ENCODE assay signal across 9 cellular contexts in the genomic region with DNA sequence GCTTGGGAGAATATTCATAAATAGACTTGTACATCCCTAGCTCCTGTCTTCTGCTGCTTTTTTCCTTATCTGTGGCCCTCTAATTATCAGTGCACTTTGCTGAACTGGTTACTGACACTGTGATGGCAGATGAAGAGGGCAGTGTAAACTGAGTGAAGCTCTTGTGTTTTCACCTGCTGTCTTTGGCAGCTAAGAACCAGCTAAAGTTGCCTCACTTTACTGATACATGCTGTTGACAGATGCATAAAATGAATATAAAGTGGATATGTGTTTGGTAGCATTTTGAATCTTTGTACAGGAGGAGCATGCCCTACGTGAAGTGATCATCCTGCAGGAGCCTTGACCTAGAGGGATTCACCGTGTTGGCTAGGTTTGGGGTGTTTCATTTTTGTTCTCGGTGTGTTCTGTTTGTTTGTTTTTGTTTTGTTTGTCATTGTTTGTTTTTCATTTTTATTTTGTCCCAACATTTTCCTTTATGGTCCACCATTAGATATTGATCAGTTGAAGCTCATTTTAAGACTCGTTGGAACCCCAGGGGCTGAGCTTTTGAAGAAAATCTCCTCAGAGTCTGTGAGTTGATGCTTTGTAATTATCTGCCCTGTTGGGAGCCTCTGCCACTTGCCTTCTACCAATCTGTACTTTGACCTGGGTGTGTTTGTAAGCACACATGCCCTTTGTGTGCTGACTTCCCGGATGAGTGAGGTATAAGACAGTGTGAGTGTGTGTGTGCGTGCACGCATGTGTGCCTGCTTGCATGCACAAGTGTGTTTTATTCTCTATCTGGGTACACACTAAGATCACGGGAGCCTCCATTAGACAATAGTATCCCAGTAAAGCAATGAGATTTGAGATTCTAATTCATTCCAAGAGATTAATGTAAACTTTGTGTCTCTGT. TPM values are rescaled to one million over a fixed set of nuclear protein-coding genes. Genes with fewer than 3 reads are reported as not detected.
A peak's percentile ranks its signal among the peaks of the same experiment; 100 is the strongest.
DNase-seq lines count a peak whose midpoint lies in the region; ATAC-seq, FAIRE-seq and TF ChIP-seq lines count a peak whose summit lies in the region.
"Had no signal": no experiment of that assay in that cellular context is flagged by ENCODE, and none has a peak within 500 bp of the region (broad histone marks: within the 10 kb centered on the region; RNA-seq: fewer than 3 reads in every experiment).

No MANE protein-coding gene starts in this region.

- H3K9me2 ChIP-seq in Loucy (replicated peaks; ENCODE audit: low read depth, low read length) = no peaks in the 10 kb centered on the region

- H2AFZ ChIP-seq in Loucy (ENCODE audit: low read length) (no peak overlapping the region), endothelial cell of umbilical vein (ENCODE audit: low read depth, low read length) (no peak overlapping the region)

- H3K36me3 ChIP-seq in Loucy (ENCODE audit: insufficient read depth, low read length) (peaks cover 44% of the 10 kb centered on the region), endothelial cell of umbilical vein (ENCODE audit: control insufficient read depth in 2 of 2, extremely low read depth in 1 of 2, insufficient read depth in 2 of 2, low read length in 2 of 2) (peaks cover 9 to 11% of the 10 kb centered on the region in 2 experiments), rectal smooth muscle tissue (ENCODE audit: control insufficient read depth, insufficient read depth, low read length) (peaks cover 5% of the 10 kb centered on the region)

- H3F3A ChIP-seq in Loucy (ENCODE audit: low read depth) = peaks cover 27% of the 10 kb centered on the region

- no peaks in the 10 kb centered on the region for H3K27me3 Mint-ChIP-seq in activated CD8-positive, alpha-beta memory T cell treated with anti-CD3 and anti-CD28 coated beads, Interleukin-2, amount 10 ng/mL, durations not matched to agents 7 days and 5 days

- no peak for TF ChIP-seq POLR2A in endothelial cell of umbilical vein (IDR thresholded peaks at IDR 0.05; ENCODE audit: low read depth, low read length)

- TF ChIP-seq CTCF in Loucy (conservative IDR thresholded peaks at IDR 0.05; ENCODE audit: low read length) (0 out of 2 replicates have a peak, but pooled peaks have one; percentile 3), endothelial cell of umbilical vein (IDR thresholded peaks at IDR 0.05; ENCODE audit: extremely low read depth in 1 of 2, insufficient read depth in 1 of 2, low read depth in 1 of 2, low read length in 2 of 2) (no peak)

- H3K36me3 Mint-ChIP-seq in activated CD8-positive, alpha-beta memory T cell treated with anti-CD3 and anti-CD28 coated beads, Interleukin-2, amount 10 ng/mL, durations not matched to agents 7 days and 5 days = peaks cover 10% of the 10 kb centered on the region

- peak overlapping the region; percentile 83 for H3K9ac ChIP-seq in Loucy (ENCODE audit: low read depth, low read length, poor library complexity, severe bottlenecking)
- H3K9ac ChIP-seq in endothelial cell of umbilical vein (replicated peaks; ENCODE audit: extremely low read depth, insufficient read depth, low read length) = no peak overlapping the region
- no peak overlapping the region for H3K9ac ChIP-seq in rectal smooth muscle tissue (ENCODE audit: low read length)

- no TSS peak for BruUV-seq in endothelial cell of umbilical vein (replicated peaks; lab: Mats Ljungman, UMichigan)

- H3K4me3 Mint-ChIP-seq in activated CD8-positive, alpha-beta memory T cell treated with anti-CD3 and anti-CD28 coated beads, Interleukin-2, amount 10 ng/mL, durations not matched to agents 7 days and 5 days = no peak overlapping the region

- POLR2A ChIA-PET in endothelial cell of umbilical vein (lab: Charles Lee) = interaction anchor here (1.2 kb wide), 1 partner anchor 68 kb away, joined by 3 read pairs; a partner anchor contains a TSS

- intact Hi-C loops in endothelial cell of umbilical vein (cut with micrococcal nuclease) = loop anchor here (1.0 to 10.0 kb wide), 4 partner anchors 68 to 511 kb away; a partner anchor contains a TSS

- no peaks in the 10 kb centered on the region for H3K9me1 ChIP-seq in endothelial cell of umbilical vein (replicated peaks; ENCODE audit: control insufficient read depth, extremely low read depth, insufficient read depth, low read length)

- dilution Hi-C loops in endothelial cell of umbilical vein (cut with MboI; ENCODE audit: extremely low pct_ligation_motif_present, low sequenced_read_pairs) = no loop called here

- peaks cover 28% of the 10 kb centered on the region; the same call in 1 of the 2 replicates for H3K79me2 ChIP-seq in Loucy (ENCODE audit: insufficient read depth, low read length)
- H3K79me2 ChIP-seq in endothelial cell of umbilical vein (ENCODE audit: control insufficient read depth, insufficient read depth, low read length) = no peaks in the 10 kb centered on the region

- peaks cover 61% of the 10 kb centered on the region for H3K4me1 ChIP-seq in Loucy (ENCODE audit: insufficient read depth, low read length, poor library complexity, severe bottlenecking)
- peaks cover 13% of the 10 kb centered on the region for H3K4me1 ChIP-seq in endothelial cell of umbilical vein (ENCODE audit: control insufficient read depth, extremely low read depth, insufficient read depth, low read length)
- no peaks in the 10 kb centered on the region for H3K4me1 ChIP-seq in rectal smooth muscle tissue (ENCODE audit: control insufficient read depth, insufficient read depth, low read length)

- H3K4me3 ChIP-seq in Loucy (ENCODE audit: low read length, poor library complexity, severe bottlenecking) = no peak overlapping the region
- H3K4me3 ChIP-seq in endothelial cell of umbilical vein (replicated peaks in 1 of 3; ENCODE audit: insufficient read depth in 1 of 3, low read depth in 1 of 3, low read length in 3 of 3) = no peak overlapping the region
- H3K4me3 ChIP-seq in rectal smooth muscle tissue (ENCODE audit: low read length) = peak overlapping the region; percentile 1

- FAIRE-seq in endothelial cell of umbilical vein (lab: Jason Lieb, UNC) = peak; percentile 31

- H3K27ac ChIP-seq in endothelial cell of umbilical vein (ENCODE audit: insufficient read depth, low read depth, low read length) = no peak overlapping the region
- H3K27ac ChIP-seq in rectal smooth muscle tissue (ENCODE audit: low read depth, low read length) = no peak overlapping the region

- H3K9me3 Mint-ChIP-seq in activated CD8-positive, alpha-beta memory T cell treated with anti-CD3 and anti-CD28 coated beads, Interleukin-2, amount 10 ng/mL, durations not matched to agents 7 days and 5 days (ENCODE audit: low read depth) = no peaks in the 10 kb centered on the region

- H3K27ac Mint-ChIP-seq in activated CD8-positive, alpha-beta memory T cell treated with anti-CD3 and anti-CD28 coated beads, Interleukin-2, amount 10 ng/mL, durations not matched to agents 7 days and 5 days = peak overlapping the region; percentile 7

- CTCF ChIA-PET in activated CD8-positive, alpha-beta memory T cell treated with anti-CD3 and anti-CD28 coated beads, Interleukin-2, amount 10 ng/mL, durations not matched to agents 7 days and 5 days (lab: Charles Lee) = interaction anchor here (0.6 to 4.5 kb wide), 37 partner anchors 9 to 285 kb away, joined by 3 to 114 read pairs (median 5); a partner anchor contains a TSS
- CTCF ChIA-PET in endothelial cell of umbilical vein (lab: Charles Lee) = interaction anchor here (1.0 to 8.5 kb wide), 15 partner anchors 8 to 359 kb away, joined by 3 to 155 read pairs (median 6); a partner anchor contains a TSS

- ATAC-seq in activated CD8-positive, alpha-beta memory T cell treated with anti-CD3 and anti-CD28 coated beads, Interleukin-2, amount 10 ng/mL, durations not matched to agents 7 days and 5 days = peak; percentile 31
- ATAC-seq in GM18519 (IDR thresholded peaks at IDR 0.05; ENCODE audit: low FRiP score, unreplicated experiment) = no peak

- H3K4me2 ChIP-seq in Loucy (ENCODE audit: low read depth, low read length, poor library complexity, severe bottlenecking) (peak overlapping the region; percentile 49), endothelial cell of umbilical vein (ENCODE audit: insufficient read depth, low read length) (no peak overlapping the region)

- DNase-seq in activated CD8-positive, alpha-beta memory T cell treated with anti-CD3 and anti-CD28 coated beads, Interleukin-2, amount 10 ng/mL, durations not matched to agents 7 days and 5 days = no peak
- DNase-seq in activated CD8-positive, alpha-beta memory T cell treated with anti-CD3 and anti-CD28 coated beads, Interleukin-2, amount 50 U/mL, for 48 hours = no peak
- no peak for DNase-seq in endothelial cell of umbilical vein (ENCODE audit: low read depth, low spot score)
- no peak for DNase-seq in NCI-H1105 (lab: John Stamatoyannopoulos, UW)
- DNase-seq in islet precursor cell = no peak
- DNase-seq: cortex of kidney had no signal

- peaks cover 26% of the 10 kb centered on the region for H3K4me1 Mint-ChIP-seq in activated CD8-positive, alpha-beta memory T cell treated with anti-CD3 and anti-CD28 coated beads, Interleukin-2, amount 10 ng/mL, durations not matched to agents 7 days and 5 days

- H3K27me3 ChIP-seq in Loucy (ENCODE audit: insufficient read depth, low read length, poor library complexity, severe bottlenecking) (no peaks in the 10 kb centered on the region), endothelial cell of umbilical vein (ENCODE audit: control insufficient read depth in 2 of 2, insufficient read depth in 2 of 2, low read length in 2 of 2) (no peaks in the 10 kb centered on the region), rectal smooth muscle tissue (ENCODE audit: control insufficient read depth, insufficient read depth, low read length) (no peaks in the 10 kb centered on the region)

- no peaks in the 10 kb centered on the region for H3K9me3 ChIP-seq in Loucy (ENCODE audit: insufficient read depth, low read depth, low read length)
- no peaks in the 10 kb centered on the region for H3K9me3 ChIP-seq in endothelial cell of umbilical vein (replicated peaks; ENCODE audit: control insufficient read depth, insufficient read depth, low read length)

- H4K20me1 ChIP-seq in Loucy (ENCODE audit: insufficient read depth, low read length, poor library complexity, severe bottlenecking) = no peaks in the 10 kb centered on the region
- no peaks in the 10 kb centered on the region for H4K20me1 ChIP-seq in endothelial cell of umbilical vein (replicated peaks; ENCODE audit: control insufficient read depth, extremely low read depth, insufficient read depth, low read length)

TF ChIP-seq in endothelial cell of umbilical vein, 7 proteins besides CTCF, POLR2A, EP300 and RAD21 (continues in another document):
- no peak for TF ChIP-seq EZH2 (IDR thresholded peaks at IDR 0.05; ENCODE audit: borderline replicate concordance, low read depth, low read length, severe bottlenecking)

RNA-seq across cellular contexts. Expression of a gene that starts 34.6 kb away (rescaled TPM):
- 10 to 100 TPM; 33.9 to 35.6 TPM for total RNA-seq in activated CD8-positive, alpha-beta memory T cell treated with anti-CD3 and anti-CD28 coated beads, Interleukin-2, amount 10 ng/mL, durations not matched to agents 7 days and 5 days
- 8.2 and 11.6 TPM in 2 replicates for total RNA-seq in endothelial cell of umbilical vein
- polyA plus RNA-seq in endothelial cell of umbilical vein = 7.0 and 9.0 TPM in 2 replicates
- 7.4 and 7.9 TPM in 2 replicates for polyA plus RNA-seq in endothelial cell of umbilical vein (2011; cell fraction: cytosol; rRNA removed)
- polyA plus RNA-seq in endothelial cell of umbilical vein (2011; cell fraction: nucleus; rRNA removed) = 24.1 and 28.8 TPM in 2 replicates
- 5.4 and 5.9 TPM in 2 replicates for polyA plus RNA-seq in endothelial cell of umbilical vein (2012)
- 8.1 and 10.7 TPM in 2 replicates for polyA minus RNA-seq in endothelial cell of umbilical vein
- 0.20 TPM for polyA minus RNA-seq in endothelial cell of umbilical vein (2011; cell fraction: cytosol; rRNA and poly(A)+ RNA removed)
- 3.5 and 5.5 TPM in 2 replicates for polyA minus RNA-seq in endothelial cell of umbilical vein (2011; cell fraction: nucleus; rRNA and poly(A)+ RNA removed)
